Comparison of ENCODE assay signal across 18 cellular contexts in genomic region chr15:69476704-69477473, GRCh38.
"Had no signal": no experiment of that assay in that cellular context is flagged by ENCODE, and none has a peak within 500 bp of the region (broad histone marks: within the 10 kb centered on the region; RNA-seq: fewer than 3 reads in every experiment).

No MANE protein-coding gene starts in this region.

- H3K4me3 ChIP-seq: dorsolateral prefrontal cortex, gastrocnemius medialis, lung, mucosa of descending colon, neural progenitor cell, sigmoid colon, stomach, testis, tibial artery had no signal

- H3K4me2 ChIP-seq: neural progenitor cell had no signal

- H3K9me3 ChIP-seq: gastrocnemius medialis, mucosa of descending colon, sigmoid colon, testis had no signal

- DNase-seq: dorsolateral prefrontal cortex; effector CD4-positive, alpha-beta T cell; foreskin fibroblast; gastrocnemius medialis; kidney; mucosa of descending colon; naive B cell; sigmoid colon; stimulated activated CD4-positive, alpha-beta T cell treated with anti-CD3 and anti-CD28 coated beads, Interleukin-2, amount 100 ng/mL, for 24 hours; stimulated activated CD4-positive, alpha-beta T cell treated with anti-CD3 and anti-CD28 coated beads, Interleukin-4, amount 100 ng/mL, for 24 hours; stimulated activated naive CD4-positive, alpha-beta T cell treated with Interleukin-2 at 50 U/mL for 16 hours; stomach; testis; tibial artery had no signal

- H3K27ac ChIP-seq: dorsolateral prefrontal cortex, epithelial cell of prostate, gastrocnemius medialis, neural progenitor cell, parathyroid adenoma, sigmoid colon, stomach, testis, tibial artery had no signal

- H3K4me1 ChIP-seq: gastrocnemius medialis, neural progenitor cell, parathyroid adenoma, sigmoid colon, testis had no signal

- FAIRE-seq: kidney had no signal
